Comparison of ENCODE assay signal across 8 cellular contexts in the genomic region with DNA sequence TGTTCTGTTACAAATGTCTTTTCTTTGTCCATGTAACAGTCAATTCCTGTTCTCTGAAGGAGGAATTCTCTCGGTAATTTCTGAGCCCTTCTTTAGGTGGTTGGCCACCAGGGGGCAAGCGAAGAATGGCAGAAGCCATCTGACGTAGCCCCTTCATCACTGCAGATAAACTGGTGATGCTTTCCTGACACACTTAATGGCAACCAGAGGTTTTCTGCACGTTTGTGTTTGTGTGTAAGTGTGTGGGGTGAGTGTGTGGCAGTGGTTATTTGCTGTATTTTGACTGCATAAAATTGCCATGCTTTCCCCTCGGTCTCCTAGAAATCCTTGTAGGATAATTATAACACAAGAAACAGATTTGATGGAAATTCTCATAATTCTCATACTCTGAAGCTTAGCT.
DNase-seq lines count a peak whose midpoint lies in the region; ATAC-seq and TF ChIP-seq lines count a peak whose summit lies in the region.

No MANE protein-coding gene starts in this region.

- TF ChIP-seq CTCF in activated B cell treated with CpG ODN at 0.5 μM for 24 hours (IDR thresholded peaks at IDR 0.05): peak; percentile 52
- TF ChIP-seq CTCF in cardiac fibroblast (IDR thresholded peaks at IDR 0.05; ENCODE audit: low read depth, low read length): peak; percentile 80

- POLR2A ChIA-PET in activated B cell treated with CpG ODN at 0.5 μM for 24 hours (lab: Charles Lee): no interaction called here

- no peak for ATAC-seq in activated B cell treated with CpG ODN at 0.5 μM for 24 hours (ENCODE audit: low read depth)

- peaks cover 13% of the 10 kb centered on the region for H3K27me3 Mint-ChIP-seq in activated B cell treated with CpG ODN at 0.5 μM for 24 hours

- H3K27ac Mint-ChIP-seq in activated B cell treated with CpG ODN at 0.5 μM for 24 hours: no peak overlapping the region

- intact Hi-C loops in activated B cell treated with CpG ODN at 0.5 μM for 24 hours (cut with micrococcal nuclease): loop anchor here (1.0 to 5.0 kb wide), 5 partner anchors 328 to 1342 kb away; no protein-coding TSS in a partner anchor

- peak; percentile 80 for DNase-seq in ELF-1 (ENCODE audit: low read depth, low spot score)
- DNase-seq in HCEC 1CT: peak; percentile 44
- DNase-seq in NCI-H2081 treated with DMSO at 0.1 percent for 48 hours (lab: John Stamatoyannopoulos, UW): peak; percentile 11
- DNase-seq in activated B cell treated with CpG ODN at 0.5 μM for 24 hours: peak; percentile 29
- DNase-seq in cardiac fibroblast (ENCODE audit: low read depth in 2 of 2): peak; percentile 85 to 86
- DNase-seq in kidney glomerular epithelial cell (lab: John Stamatoyannopoulos, UW): peak; percentile 41
- DNase-seq in stimulated activated CD4-positive, alpha-beta T cell treated with anti-CD3 and anti-CD28 coated beads, Interleukin-2, amount 100 ng/mL, for 48 hours: peak; percentile 61 to 62
- DNase-seq in KG1 (lab: John Stamatoyannopoulos, UW): no peak

- no peak overlapping the region for H3K4me3 Mint-ChIP-seq in activated B cell treated with CpG ODN at 0.5 μM for 24 hours

- no peaks in the 10 kb centered on the region for H3K9me3 Mint-ChIP-seq in activated B cell treated with CpG ODN at 0.5 μM for 24 hours

- no peaks in the 10 kb centered on the region for H3K4me1 Mint-ChIP-seq in activated B cell treated with CpG ODN at 0.5 μM for 24 hours

- CTCF ChIA-PET in activated B cell treated with CpG ODN at 0.5 μM for 24 hours (lab: Charles Lee): interaction anchor here (1.1 to 1.2 kb wide), 2 partner anchors 1255 to 1295 kb away, joined by 3 to 5 read pairs; no protein-coding TSS in a partner anchor

- H3K36me3 Mint-ChIP-seq in activated B cell treated with CpG ODN at 0.5 μM for 24 hours (ENCODE audit: low read depth): no peaks in the 10 kb centered on the region

- H3K4me3 ChIP-seq in cardiac fibroblast (replicated peaks in 1 of 2; ENCODE audit: low read depth in 2 of 2, low read length in 2 of 2): no peak overlapping the region
